ENCODE assay signal across 11 cellular contexts in the genomic region with DNA sequence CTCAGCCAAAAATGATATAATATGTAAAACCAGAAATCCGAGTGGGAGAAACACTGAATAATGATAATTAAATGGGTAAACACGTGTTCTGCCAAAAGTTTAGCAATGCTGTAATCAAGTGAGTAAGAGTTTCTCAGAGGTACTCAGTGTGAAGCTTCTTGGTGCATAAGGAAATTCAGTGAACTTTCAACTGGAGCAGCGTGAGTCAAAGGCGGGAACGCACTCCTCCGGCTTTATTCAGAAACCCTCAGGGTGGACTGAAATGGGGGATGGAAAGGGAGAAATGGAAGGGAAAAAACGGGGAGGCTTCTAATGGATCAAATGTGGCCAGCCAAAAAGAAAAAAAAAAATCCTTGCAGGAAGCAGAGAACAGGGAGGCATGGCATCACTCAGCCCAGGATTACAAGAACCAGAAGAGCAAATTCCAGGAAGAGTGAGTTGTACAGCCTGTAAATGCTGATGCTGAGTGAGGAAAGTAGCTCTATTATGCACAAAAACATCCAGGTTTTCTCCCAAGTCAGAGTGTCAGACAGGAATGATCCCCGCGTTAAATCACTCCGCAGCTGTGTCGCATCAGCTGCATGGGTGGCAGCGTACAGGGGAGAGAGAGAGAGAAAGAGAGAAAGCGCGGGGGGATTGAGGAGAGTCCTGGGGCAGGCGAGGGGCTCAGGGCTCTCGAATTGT.
A peak's percentile ranks its signal among the peaks of the same experiment; 100 is the strongest.
DNase-seq lines count a peak whose midpoint lies in the region; ATAC-seq and TF ChIP-seq lines count a peak whose summit lies in the region.
"Had no signal": no experiment of that assay in that cellular context is flagged by ENCODE, and none has a peak within 500 bp of the region (broad histone marks: within the 10 kb centered on the region; RNA-seq: fewer than 3 reads in every experiment).

No MANE protein-coding gene starts in this region.

- H3K9me3 Mint-ChIP-seq in activated CD4-positive, alpha-beta memory T cell treated with anti-CD3 and anti-CD28 coated beads, Interleukin-2, amount 10 ng/mL, durations not matched to agents 7 days and 5 days: no peaks in the 10 kb centered on the region
- H3K9me3 Mint-ChIP-seq: stimulated activated effector memory CD8-positive, alpha-beta T cell treated with anti-CD3 and anti-CD28 coated beads, Interleukin-12 subunit alpha, Interleukin-12 subunit beta, amount 100 ng/mL, for 72 hours had no signal

- 39 to 52% methylated on average over 16 of the region's 16 CpGs for WGBS in esophagus squamous epithelium, 2 donors

- H3K4me2 ChIP-seq in osteoblast (ENCODE audit: insufficient read depth, low read length): peak overlapping the region; percentile 79

- H3K27ac Mint-ChIP-seq in activated CD4-positive, alpha-beta memory T cell treated with anti-CD3 and anti-CD28 coated beads, Interleukin-2, amount 10 ng/mL, durations not matched to agents 7 days and 5 days: no peak overlapping the region
- H3K27ac Mint-ChIP-seq: stimulated activated effector memory CD8-positive, alpha-beta T cell treated with anti-CD3 and anti-CD28 coated beads, Interleukin-12 subunit alpha, Interleukin-12 subunit beta, amount 100 ng/mL, for 72 hours had no signal

- H2AFZ ChIP-seq in osteoblast (ENCODE audit: low read length): peak overlapping the region; percentile 54

- H3K27me3 Mint-ChIP-seq in activated CD4-positive, alpha-beta memory T cell treated with anti-CD3 and anti-CD28 coated beads, Interleukin-2, amount 10 ng/mL, durations not matched to agents 7 days and 5 days: no peaks in the 10 kb centered on the region

- H3K9me3 ChIP-seq in RWPE2 (ENCODE audit: severe bottlenecking) (no peaks in the 10 kb centered on the region), esophagus squamous epithelium (no peaks in the 10 kb centered on the region), osteoblast (ENCODE audit: low read depth, low read length) (no peaks in the 10 kb centered on the region)

- H3K27me3 ChIP-seq in RWPE2 (ENCODE audit: insufficient read depth, poor library complexity, severe bottlenecking): no peaks in the 10 kb centered on the region
- H3K27me3 ChIP-seq in esophagus squamous epithelium: peaks cover 0 to 5% (median 0%) of the 10 kb centered on the region in 4 donors
- H3K27me3 ChIP-seq in osteoblast (ENCODE audit: insufficient read depth, low read length): no peaks in the 10 kb centered on the region

- DNase-seq in AG10803 (ENCODE audit: low read depth) (peak; percentile 81), RWPE2 (ENCODE audit: low spot score) (no peak), esophagus squamous epithelium (lab: John Stamatoyannopoulos, UW) (no peak), osteoblast (ENCODE audit: insufficient read length, low spot score, missing footprints) (peak; percentile 85), NCI-H146 treated with DMSO at 0.1 percent for 48 hours (lab: John Stamatoyannopoulos, UW; ENCODE audit: unreplicated experiment) (no peak), OCI-M2 (lab: John Stamatoyannopoulos, UW; ENCODE audit: unreplicated experiment) (no peak)
- DNase-seq in activated CD4-positive, alpha-beta memory T cell treated with anti-CD3 and anti-CD28 coated beads, Interleukin-2, amount 10 ng/mL, durations not matched to agents 7 days and 5 days: no peak
- no peak for DNase-seq in NK-92 treated with Interleukin-12 subunit alpha and Interleukin-12 subunit beta, amount 100 ng/mL, for 24 hours (lab: John Stamatoyannopoulos, UW)
- DNase-seq: activated effector memory CD4-positive, alpha-beta T cell treated with Interleukin-2 at 50 U/mL for 16 hours had no signal

- H3K4me1 ChIP-seq in RWPE2 (ENCODE audit: insufficient read depth, poor library complexity, severe bottlenecking): peaks cover 26% of the 10 kb centered on the region
- H3K4me1 ChIP-seq in esophagus squamous epithelium: peaks cover 0 to 38% (median 7%) of the 10 kb centered on the region in 3 donors
- peaks cover 38% of the 10 kb centered on the region for H3K4me1 ChIP-seq in osteoblast (ENCODE audit: insufficient read depth, low read length)

- H3K36me3 ChIP-seq in RWPE2 (ENCODE audit: low read depth) (no peaks in the 10 kb centered on the region), esophagus squamous epithelium (no peaks in the 10 kb centered on the region), osteoblast (ENCODE audit: insufficient read depth, low read length) (no peaks in the 10 kb centered on the region)

- TF ChIP-seq POLR2A in esophagus squamous epithelium (IDR thresholded peaks at IDR 0.05): no peak

- H3K27ac ChIP-seq in RWPE2 (ENCODE audit: poor library complexity, severe bottlenecking): peak overlapping the region; percentile 93
- H3K27ac ChIP-seq in esophagus squamous epithelium: peak overlapping the region; percentile 27 to 88 (median 71)
- peak overlapping the region; percentile 99 for H3K27ac ChIP-seq in osteoblast (ENCODE audit: low read depth, low read length)

- no peaks in the 10 kb centered on the region for H4K20me1 ChIP-seq in osteoblast (ENCODE audit: insufficient read depth, low read length)

- POLR2A ChIA-PET in activated CD4-positive, alpha-beta memory T cell treated with anti-CD3 and anti-CD28 coated beads, Interleukin-2, amount 10 ng/mL, durations not matched to agents 7 days and 5 days (lab: Charles Lee): no interaction called here

- H3K36me3 Mint-ChIP-seq in activated CD4-positive, alpha-beta memory T cell treated with anti-CD3 and anti-CD28 coated beads, Interleukin-2, amount 10 ng/mL, durations not matched to agents 7 days and 5 days (ENCODE audit: low read depth): no peaks in the 10 kb centered on the region
- H3K36me3 Mint-ChIP-seq: stimulated activated effector memory CD8-positive, alpha-beta T cell treated with anti-CD3 and anti-CD28 coated beads, Interleukin-12 subunit alpha, Interleukin-12 subunit beta, amount 100 ng/mL, for 72 hours had no signal

- CTCF ChIA-PET in activated CD4-positive, alpha-beta memory T cell treated with anti-CD3 and anti-CD28 coated beads, Interleukin-2, amount 10 ng/mL, durations not matched to agents 7 days and 5 days (lab: Charles Lee): no interaction called here

- peak; percentile 88 for ATAC-seq in RWPE2 (ENCODE audit: low read depth)
- ATAC-seq: left lobe of liver; stimulated activated effector memory CD8-positive, alpha-beta T cell treated with anti-CD3 and anti-CD28 coated beads, Interleukin-12 subunit alpha, Interleukin-12 subunit beta, amount 100 ng/mL, for 72 hours had no signal

- H3K4me3 Mint-ChIP-seq in activated CD4-positive, alpha-beta memory T cell treated with anti-CD3 and anti-CD28 coated beads, Interleukin-2, amount 10 ng/mL, durations not matched to agents 7 days and 5 days: no peak overlapping the region
- H3K4me3 Mint-ChIP-seq: stimulated activated effector memory CD8-positive, alpha-beta T cell treated with anti-CD3 and anti-CD28 coated beads, Interleukin-12 subunit alpha, Interleukin-12 subunit beta, amount 100 ng/mL, for 72 hours had no signal

- H3K4me1 Mint-ChIP-seq in activated CD4-positive, alpha-beta memory T cell treated with anti-CD3 and anti-CD28 coated beads, Interleukin-2, amount 10 ng/mL, durations not matched to agents 7 days and 5 days: no peaks in the 10 kb centered on the region
- H3K4me1 Mint-ChIP-seq: stimulated activated effector memory CD8-positive, alpha-beta T cell treated with anti-CD3 and anti-CD28 coated beads, Interleukin-12 subunit alpha, Interleukin-12 subunit beta, amount 100 ng/mL, for 72 hours had no signal

- H3K4me3 ChIP-seq in AG10803 (ENCODE audit: low read length) (peak overlapping the region; percentile 37), RWPE2 (ENCODE audit: severe bottlenecking) (no peak overlapping the region), esophagus squamous epithelium (peak overlapping the region in 1 of 4 donors; percentile 4), osteoblast (ENCODE audit: insufficient read depth, low read length) (peak overlapping the region; percentile 40)

- H3K79me2 ChIP-seq in osteoblast (ENCODE audit: insufficient read depth, low read length): no peaks in the 10 kb centered on the region

- intact Hi-C loops in esophagus squamous epithelium (cut with DNase I): no loop called here

- no peak for TF ChIP-seq CTCF in AG10803 (conservative IDR thresholded peaks at IDR 0.05; ENCODE audit: low read length)
- TF ChIP-seq CTCF in RWPE2 (IDR thresholded peaks at IDR 0.05; ENCODE audit: poor library complexity, severe bottlenecking): no peak
- no peak for TF ChIP-seq CTCF in esophagus squamous epithelium (IDR thresholded peaks at IDR 0.05)
- TF ChIP-seq CTCF in osteoblast (IDR thresholded peaks at IDR 0.05; ENCODE audit: extremely low read depth, low read depth, low read length): no peak

Comparison
In these comparisons a context has a peak if more than half of its experiments do, and no peak if none do; other contexts are left out.
1. DNase-seq: peak in AG10803 (single experiment) and osteoblast (single experiment); none in RWPE2 (single experiment), esophagus squamous epithelium (single experiment), activated CD4-positive, alpha-beta memory T cell treated with anti-CD3 and anti-CD28 coated beads, Interleukin-2, amount 10 ng/mL, durations not matched to agents 7 days and 5 days (single experiment), NCI-H146 treated with DMSO at 0.1 percent for 48 hours (single experiment), OCI-M2 (single experiment) and NK-92 treated with Interleukin-12 subunit alpha and Interleukin-12 subunit beta, amount 100 ng/mL, for 24 hours (single experiment).
2. Peak in every context shown above with its lines, with median percentiles within 50 percentile points of each other: H3K27ac ChIP-seq.